In genomic region chr16:30428055-30428454, GRCh38 we compare ENCODE assay signal across 13 cellular contexts. TPM values are rescaled to one million over a fixed set of nuclear protein-coding genes. Genes with fewer than 3 reads are reported as not detected.
DNase-seq lines count a peak whose midpoint lies in the region; ATAC-seq and TF ChIP-seq lines count a peak whose summit lies in the region.
"Had no signal": no experiment of that assay in that cellular context is flagged by ENCODE, and none has a peak within 500 bp of the region (broad histone marks: within the 10 kb centered on the region; RNA-seq: fewer than 3 reads in every experiment).

No MANE protein-coding gene starts in this region.

- no peaks in the 10 kb centered on the region for H4K20me1 ChIP-seq in neural progenitor cell (ENCODE audit: low read depth)

- H2BK120ac ChIP-seq in neuronal stem cell (ENCODE audit: low read depth, low read length), result no peak overlapping the region

- no peak overlapping the region for H3K18ac ChIP-seq in neuronal stem cell (ENCODE audit: low read length)

- peaks cover 15% of the 10 kb centered on the region for H3K4me1 Mint-ChIP-seq in activated naive CD4-positive, alpha-beta T cell treated with anti-CD3 and anti-CD28 coated beads, Interleukin-2, amount 50 U/mL, for 24 hours
- H3K4me1 Mint-ChIP-seq in neural progenitor cell, result peaks cover 5% of the 10 kb centered on the region

- H3K9me3 ChIP-seq in neural progenitor cell (ENCODE audit: low read depth) (no peaks in the 10 kb centered on the region), neuronal stem cell (replicated peaks in 1 of 2; ENCODE audit: control insufficient read depth in 2 of 2, insufficient read depth in 1 of 2, low read depth in 1 of 2, low read length in 2 of 2) (no peaks in the 10 kb centered on the region)
- H3K9me3 ChIP-seq: ascending aorta had no signal

- no peak for DNase-seq in activated naive CD4-positive, alpha-beta T cell treated with anti-CD3 and anti-CD28 coated beads, Interleukin-2, amount 50 U/mL, for 16 hours
- DNase-seq in neural progenitor cell (ENCODE audit: low spot score) (no peak), neuronal stem cell (ENCODE audit: low spot score) (no peak)
- DNase-seq: effector CD4-positive, alpha-beta T cell; MM.1S; NCI-H2171 treated with DMSO at 0.1 percent for 48 hours; OCI-M1 had no signal

- H3K4me3 ChIP-seq in neural progenitor cell (no peak overlapping the region), neuronal stem cell (ENCODE audit: low read length in 2 of 2) (peak overlapping the region in 1 of 2 donors; percentile 17)

- ATAC-seq in HG03135 (IDR thresholded peaks at IDR 0.05; ENCODE audit: unreplicated experiment), result no peak

- H3K14ac ChIP-seq in neuronal stem cell (ENCODE audit: low read length), result no peak overlapping the region

- WGBS in neuronal stem cell (ENCODE audit: extremely low coverage in 2 of 2, insufficient read length in 2 of 2, insufficient replicate concordance in 1 of 2), 2 donors, result no CpG with 5 or more reads among the region's 4 CpGs

- H2BK5ac ChIP-seq in neuronal stem cell (ENCODE audit: low read length), result no peak overlapping the region

- peaks cover 6% of the 10 kb centered on the region for H3K79me1 ChIP-seq in neuronal stem cell (ENCODE audit: low read depth, low read length)

- no peak overlapping the region for H3K4me3 Mint-ChIP-seq in activated naive CD4-positive, alpha-beta T cell treated with anti-CD3 and anti-CD28 coated beads, Interleukin-2, amount 50 U/mL, for 24 hours
- H3K4me3 Mint-ChIP-seq in neural progenitor cell, result peak overlapping the region; percentile 55
- H3K4me3 Mint-ChIP-seq: T-helper 1 cell treated with Interleukin-12 subunit alpha and Interleukin-12 subunit beta and Interleukin-4 antibody, amounts not matched to agents 30 μg/mL and 1 μg/mL, for 36 hours had no signal

- H2BK15ac ChIP-seq in neuronal stem cell (ENCODE audit: low read length), result no peak overlapping the region

- H2BK12ac ChIP-seq in neuronal stem cell (ENCODE audit: low read length), result no peak overlapping the region

- no peaks in the 10 kb centered on the region for H3K36me3 ChIP-seq in neural progenitor cell
- H3K36me3 ChIP-seq in neuronal stem cell (replicated peaks in 1 of 2; ENCODE audit: control insufficient read depth in 2 of 2, insufficient read depth in 2 of 2, low read length in 2 of 2), result peaks cover 22 to 45% of the 10 kb centered on the region in 2 donors

- H3K36me3 Mint-ChIP-seq in activated naive CD4-positive, alpha-beta T cell treated with anti-CD3 and anti-CD28 coated beads, Interleukin-2, amount 50 U/mL, for 24 hours, result peaks cover 15% of the 10 kb centered on the region
- peaks cover 16% of the 10 kb centered on the region for H3K36me3 Mint-ChIP-seq in neural progenitor cell

- H4K8ac ChIP-seq in neuronal stem cell (ENCODE audit: low read depth, low read length), result no peak overlapping the region

- H3K9ac ChIP-seq in neural progenitor cell (no peak overlapping the region), neuronal stem cell (ENCODE audit: low read depth, low read length, poor library complexity) (no peak overlapping the region)

- H3F3A ChIP-seq in neural progenitor cell (ENCODE audit: low read depth), result peaks cover 15% of the 10 kb centered on the region

- H3K4me2 ChIP-seq in neural progenitor cell (no peak overlapping the region), neuronal stem cell (ENCODE audit: insufficient read depth, low read length, poor library complexity, severe bottlenecking) (no peak overlapping the region)

- H3K9me3 Mint-ChIP-seq in activated naive CD4-positive, alpha-beta T cell treated with anti-CD3 and anti-CD28 coated beads, Interleukin-2, amount 50 U/mL, for 24 hours, result no peaks in the 10 kb centered on the region
- H3K9me3 Mint-ChIP-seq in neural progenitor cell, result no peaks in the 10 kb centered on the region
- H3K9me3 Mint-ChIP-seq: T-helper 1 cell treated with Interleukin-12 subunit alpha and Interleukin-12 subunit beta and Interleukin-4 antibody, amounts not matched to agents 30 μg/mL and 1 μg/mL, for 36 hours had no signal

- no peaks in the 10 kb centered on the region for H3K27me3 Mint-ChIP-seq in activated naive CD4-positive, alpha-beta T cell treated with anti-CD3 and anti-CD28 coated beads, Interleukin-2, amount 50 U/mL, for 24 hours
- peaks cover 4% of the 10 kb centered on the region for H3K27me3 Mint-ChIP-seq in neural progenitor cell (ENCODE audit: insufficient read depth, low read depth)

- H3K23ac ChIP-seq in neuronal stem cell (ENCODE audit: low read depth, low read length, poor library complexity), result no peak overlapping the region

- no peak overlapping the region for H2AFZ ChIP-seq in neural progenitor cell (replicated peaks)
- H2AFZ ChIP-seq in neuronal stem cell (ENCODE audit: low read length), result no peak overlapping the region

- H3K79me2 ChIP-seq in neural progenitor cell (ENCODE audit: low read depth), result peaks cover 31% of the 10 kb centered on the region

- no peak overlapping the region for H4K91ac ChIP-seq in neuronal stem cell (ENCODE audit: low read depth, low read length, poor library complexity)

- H3K27me3 ChIP-seq in neural progenitor cell (peaks cover 3% of the 10 kb centered on the region), neuronal stem cell (ENCODE audit: control insufficient read depth in 3 of 3, insufficient read depth in 3 of 3, low read depth in 1 of 3, low read length in 3 of 3) (no peaks in the 10 kb centered on the region)
- H3K27me3 ChIP-seq: ascending aorta had no signal

- no peak overlapping the region for H2AK5ac ChIP-seq in neuronal stem cell (ENCODE audit: low read depth, low read length)

- peak overlapping the region; percentile 30 for H3K27ac Mint-ChIP-seq in activated naive CD4-positive, alpha-beta T cell treated with anti-CD3 and anti-CD28 coated beads, Interleukin-2, amount 50 U/mL, for 24 hours
- H3K27ac Mint-ChIP-seq in neural progenitor cell, result no peak overlapping the region
- H3K27ac Mint-ChIP-seq: T-helper 1 cell treated with Interleukin-12 subunit alpha and Interleukin-12 subunit beta and Interleukin-4 antibody, amounts not matched to agents 30 μg/mL and 1 μg/mL, for 36 hours had no signal

- no peak overlapping the region for H3K4ac ChIP-seq in neuronal stem cell (ENCODE audit: low read length)

- H3K4me1 ChIP-seq in neural progenitor cell (peaks cover 12% of the 10 kb centered on the region), neuronal stem cell (ENCODE audit: control insufficient read depth in 2 of 2, insufficient read depth in 1 of 2, low read depth in 1 of 2, low read length in 2 of 2) (peaks cover 4 to 13% of the 10 kb centered on the region in 2 donors)

- H3K27ac ChIP-seq in VCaP (peak overlapping the region; percentile 63; the same call in 1 of the 2 replicates), neural progenitor cell (no peak overlapping the region), neuronal stem cell (replicated peaks; ENCODE audit: low read length) (no peak overlapping the region)

- TF ChIP-seq CTCF in VCaP (conservative IDR thresholded peaks at IDR 0.05) (no peak), neural progenitor cell (IDR thresholded peaks at IDR 0.05) (no peak)

RNA-seq across cellular contexts. Expression of gene DCTPP1, which starts 1.8 kb away (rescaled TPM):
- 30.4 and 47.9 TPM in 2 replicates for total RNA-seq in neural progenitor cell (ENCODE audit: low replicate concordance)
- polyA plus RNA-seq in neuronal stem cell (2013, experiment 1 of 2), result 46.0 TPM
- polyA plus RNA-seq in neuronal stem cell (2013, experiment 2 of 2), result 43.9 TPM

RNA-seq across cellular contexts. Expression of gene SEPHS2, which starts 17.6 kb away (rescaled TPM):
- total RNA-seq in neural progenitor cell (ENCODE audit: low replicate concordance), result 9.0 and 13.9 TPM in 2 replicates
- 18.2 TPM for polyA plus RNA-seq in neuronal stem cell (2013, experiment 1 of 2)
- polyA plus RNA-seq in neuronal stem cell (2013, experiment 2 of 2), result 19.5 TPM

RNA-seq across cellular contexts. Expression of gene ZNF771, which starts 20.6 kb away (rescaled TPM):
- total RNA-seq in neural progenitor cell (ENCODE audit: low replicate concordance), result 6.0 and 17.7 TPM in 2 replicates
- polyA plus RNA-seq in neuronal stem cell (2013, experiment 1 of 2), result 7.5 TPM
- 7.0 TPM for polyA plus RNA-seq in neuronal stem cell (2013, experiment 2 of 2)

RNA-seq across cellular contexts. Expression of gene ZNF48, which starts 32.8 kb away (rescaled TPM):
- total RNA-seq in neural progenitor cell (ENCODE audit: low replicate concordance), result 39.3 and 41.8 TPM in 2 replicates
- polyA plus RNA-seq in neuronal stem cell (2013, experiment 1 of 2), result 22.2 TPM
- polyA plus RNA-seq in neuronal stem cell (2013, experiment 2 of 2), result 21.3 TPM

RNA-seq across cellular contexts. Expression of gene ITGAL, which starts 44.5 kb away (rescaled TPM):
- total RNA-seq in neural progenitor cell (ENCODE audit: low replicate concordance), result not detected in 2 replicates
- 0.08 TPM for polyA plus RNA-seq in neuronal stem cell (2013, experiment 1 of 2)
- 0.17 TPM for polyA plus RNA-seq in neuronal stem cell (2013, experiment 2 of 2)
- total RNA-seq: fibroblast of villous mesenchyme had no signal
